ENCODE assay signal across 2 cellular contexts in the genomic region with DNA sequence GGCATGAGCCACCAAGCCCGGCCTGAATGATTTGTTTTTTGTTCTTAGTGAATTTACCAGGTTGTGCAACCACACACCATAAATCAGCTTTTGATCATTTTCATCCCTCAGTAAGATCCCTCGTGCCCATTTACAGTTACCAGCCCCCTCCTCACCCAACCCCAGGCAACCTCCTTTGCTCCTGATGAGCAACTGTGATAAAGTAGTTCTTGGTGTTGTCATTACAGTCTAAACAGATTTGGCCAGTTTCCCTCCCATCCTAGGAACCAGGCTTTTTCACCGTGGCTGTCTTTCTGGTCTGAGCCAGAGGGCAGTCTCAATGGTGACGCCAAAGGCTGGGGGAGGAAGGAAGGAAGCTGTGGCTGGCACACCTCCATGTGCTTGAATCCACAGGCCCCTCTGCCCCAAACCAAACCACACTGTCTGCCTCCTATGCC.
TF ChIP-seq lines count a peak whose summit lies in the region.

No MANE protein-coding gene starts in this region.

TF ChIP-seq in HEK293, 187 proteins besides CTCF, POLR2A, EP300 and RAD21:
- TF ChIP-seq, protein P1, sequence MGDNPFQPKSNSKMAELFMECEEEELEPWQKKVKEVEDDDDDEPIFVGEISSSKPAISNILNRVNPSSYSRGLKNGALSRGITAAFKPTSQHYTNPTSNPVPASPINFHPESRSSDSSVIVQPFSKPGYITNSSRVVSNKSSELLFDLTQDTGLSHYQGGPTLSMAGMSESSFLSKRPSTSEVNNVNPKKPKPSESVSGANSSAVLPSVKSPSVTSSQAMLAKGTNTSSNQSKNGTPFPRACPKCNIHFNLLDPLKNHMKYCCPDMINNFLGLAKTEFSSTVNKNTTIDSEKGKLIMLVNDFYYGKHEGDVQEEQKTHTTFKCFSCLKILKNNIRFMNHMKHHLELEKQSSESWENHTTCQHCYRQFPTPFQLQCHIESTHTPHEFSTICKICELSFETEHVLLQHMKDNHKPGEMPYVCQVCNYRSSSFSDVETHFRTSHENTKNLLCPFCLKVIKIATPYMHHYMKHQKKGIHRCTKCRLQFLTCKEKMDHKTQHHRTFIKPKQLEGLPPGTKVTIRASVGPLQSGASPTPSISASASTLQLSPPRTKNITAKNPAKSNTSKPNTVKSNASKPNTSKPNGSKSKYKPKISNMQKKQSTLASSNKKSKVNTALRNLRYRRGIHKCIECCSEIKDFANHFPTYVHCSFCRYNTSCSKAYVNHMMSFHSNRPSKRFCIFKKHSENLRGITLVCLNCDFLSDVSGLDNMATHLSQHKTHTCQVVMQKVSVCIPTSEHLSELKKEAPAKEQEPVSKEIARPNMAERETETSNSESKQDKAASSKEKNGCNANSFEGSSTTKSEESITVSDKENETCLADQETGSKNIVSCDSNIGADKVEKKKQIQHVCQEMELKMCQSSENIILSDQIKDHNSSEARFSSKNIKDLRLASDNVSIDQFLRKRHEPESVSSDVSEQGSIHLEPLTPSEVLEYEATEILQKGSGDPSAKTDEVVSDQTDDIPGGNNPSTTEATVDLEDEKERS (tag by site-specific recombination; IDR thresholded peaks at IDR 0.05), result no peak
- TF ChIP-seq, protein P2, sequence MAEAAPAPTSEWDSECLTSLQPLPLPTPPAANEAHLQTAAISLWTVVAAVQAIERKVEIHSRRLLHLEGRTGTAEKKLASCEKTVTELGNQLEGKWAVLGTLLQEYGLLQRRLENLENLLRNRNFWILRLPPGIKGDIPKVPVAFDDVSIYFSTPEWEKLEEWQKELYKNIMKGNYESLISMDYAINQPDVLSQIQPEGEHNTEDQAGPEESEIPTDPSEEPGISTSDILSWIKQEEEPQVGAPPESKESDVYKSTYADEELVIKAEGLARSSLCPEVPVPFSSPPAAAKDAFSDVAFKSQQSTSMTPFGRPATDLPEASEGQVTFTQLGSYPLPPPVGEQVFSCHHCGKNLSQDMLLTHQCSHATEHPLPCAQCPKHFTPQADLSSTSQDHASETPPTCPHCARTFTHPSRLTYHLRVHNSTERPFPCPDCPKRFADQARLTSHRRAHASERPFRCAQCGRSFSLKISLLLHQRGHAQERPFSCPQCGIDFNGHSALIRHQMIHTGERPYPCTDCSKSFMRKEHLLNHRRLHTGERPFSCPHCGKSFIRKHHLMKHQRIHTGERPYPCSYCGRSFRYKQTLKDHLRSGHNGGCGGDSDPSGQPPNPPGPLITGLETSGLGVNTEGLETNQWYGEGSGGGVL (tag by site-specific recombination; IDR thresholded peaks at IDR 0.05), result peak; percentile 43; the same call in 1 of the 2 replicates

TF ChIP-seq in H1, 55 proteins besides CTCF, POLR2A, EP300 and RAD21:
- TF ChIP-seq EZH2 (IDR thresholded peaks at IDR 0.05; ENCODE audit: low read depth, low read length, severe bottlenecking), result no peak
- TF ChIP-seq, protein P3, sequence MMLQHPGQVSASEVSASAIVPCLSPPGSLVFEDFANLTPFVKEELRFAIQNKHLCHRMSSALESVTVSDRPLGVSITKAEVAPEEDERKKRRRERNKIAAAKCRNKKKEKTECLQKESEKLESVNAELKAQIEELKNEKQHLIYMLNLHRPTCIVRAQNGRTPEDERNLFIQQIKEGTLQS (IDR thresholded peaks at IDR 0.05; ENCODE audit: insufficient read depth, low read depth, low read length), result no peak
